Comparison of ENCODE assay signal across 8 cellular contexts in genomic region chr19:44142014-44142523, GRCh38. TPM values are rescaled to one million over a fixed set of nuclear protein-coding genes. Genes with fewer than 3 reads are reported as not detected.
DNase-seq lines count a peak whose midpoint lies in the region; ATAC-seq and TF ChIP-seq lines count a peak whose summit lies in the region.

No MANE protein-coding gene starts in this region.

- no peaks in the 10 kb centered on the region for H3K27me3 ChIP-seq in HUES6 (ENCODE audit: control insufficient read depth, insufficient read depth, low read length)
- no peaks in the 10 kb centered on the region for H3K27me3 ChIP-seq in adrenal gland
- H3K27me3 ChIP-seq in smooth muscle cell (ENCODE audit: low read depth), result no peaks in the 10 kb centered on the region

- peak overlapping the region; percentile 95 for H2AFZ ChIP-seq in smooth muscle cell (ENCODE audit: low read depth)

- TF ChIP-seq CTCF in adrenal gland (IDR thresholded peaks at IDR 0.05) (no peak), smooth muscle cell (IDR thresholded peaks at IDR 0.05; ENCODE audit: borderline replicate concordance, insufficient read depth, poor library complexity, severe bottlenecking) (no peak)

- H3K4me1 ChIP-seq in HUES6 (ENCODE audit: control insufficient read depth, insufficient read depth, low read length), result no peaks in the 10 kb centered on the region
- H3K4me1 ChIP-seq in adrenal gland (replicated peaks in 1 of 2), result peaks cover 12 to 15% of the 10 kb centered on the region in 2 donors
- peaks cover 10% of the 10 kb centered on the region for H3K4me1 ChIP-seq in smooth muscle cell (ENCODE audit: low read depth)

- intact Hi-C loops in adrenal gland (cut with DNase I), result no loop called here

- H3K4me3 ChIP-seq in HUES6 (ENCODE audit: low read depth, low read length) (peak overlapping the region; percentile 77), adrenal gland (peak overlapping the region; percentile 68 to 83 (median 72)), smooth muscle cell (peak overlapping the region; percentile 93)

- H3K27ac ChIP-seq in HUES6 (ENCODE audit: low read depth, low read length), result no peak overlapping the region
- H3K27ac ChIP-seq in adrenal gland, result peak overlapping the region in 3 of 5 donors; percentile 66 to 72 (median 70)
- H3K27ac ChIP-seq in smooth muscle cell (ENCODE audit: low read depth), result peak overlapping the region; percentile 39

- no peak for ATAC-seq in GM18873 (IDR thresholded peaks at IDR 0.05; ENCODE audit: low FRiP score, unreplicated experiment)

- peak; percentile 20 for DNase-seq in Daoy (ENCODE audit: low read depth)
- peak in 6 of 7 donors; percentile 19 to 38 (median 27) for DNase-seq in adrenal gland
- DNase-seq in iPS-NIHi7 (ENCODE audit: extremely low spot score), result peak; percentile 16
- DNase-seq in smooth muscle cell (lab: John Stamatoyannopoulos, UW; ENCODE audit: unreplicated experiment), result no peak
- DNase-seq in dedifferentiated amniotic fluid mesenchymal stem cell (ENCODE audit: extremely low spot score), result no peak
- DNase-seq in DMS153 (lab: John Stamatoyannopoulos, UW), result no peak

- peak overlapping the region; percentile 47 for H3K9ac ChIP-seq in HUES6 (ENCODE audit: low read length)
- peak overlapping the region; percentile 78 for H3K9ac ChIP-seq in smooth muscle cell (ENCODE audit: low read depth)

- H4K20me1 ChIP-seq in smooth muscle cell (ENCODE audit: low read depth), result no peaks in the 10 kb centered on the region

- H3K36me3 ChIP-seq in HUES6 (ENCODE audit: control insufficient read depth, insufficient read depth, low read length) (peaks cover 10% of the 10 kb centered on the region), adrenal gland (replicated peaks in 1 of 2) (peaks cover 0 to 18% of the 10 kb centered on the region in 2 donors), smooth muscle cell (ENCODE audit: low read depth) (no peaks in the 10 kb centered on the region)

- TF ChIP-seq POLR2A in adrenal gland (IDR thresholded peaks at IDR 0.05), result peak in 1 of 2 donors; percentile 7

- H3K4me2 ChIP-seq in smooth muscle cell, result peak overlapping the region; percentile 85

- H3K9me3 ChIP-seq in HUES6 (ENCODE audit: control insufficient read depth, insufficient read depth, low read depth, low read length) (no peaks in the 10 kb centered on the region), adrenal gland (replicated peaks in 1 of 3) (no peaks in the 10 kb centered on the region), smooth muscle cell (replicated peaks; ENCODE audit: low read depth) (no peaks in the 10 kb centered on the region)

- WGBS in adrenal gland, 4 donors, result 10 to 13% (median 11%) methylated on average over 17 of the region's 17 CpGs
- WGBS in smooth muscle cell (ENCODE audit: low lambda C conversion rate), result 16% methylated on average over 17 of the region's 17 CpGs

- peaks cover 30% of the 10 kb centered on the region for H3K79me2 ChIP-seq in smooth muscle cell (ENCODE audit: low read depth)

- H3F3A ChIP-seq in smooth muscle cell (ENCODE audit: low read depth), result no peaks in the 10 kb centered on the region

RNA-seq across cellular contexts. Expression of gene ZNF234, which starts 0.7 kb away (rescaled TPM):
- 5.0 and 10.3 TPM in 2 replicates for total RNA-seq in Daoy (2014; rRNA removed; shearing (Covaris generic))
- total RNA-seq in adrenal gland, result 10 to 100 TPM in 7 of 8 donors, 1 to 10 TPM in 1; 5.9 to 15.2 (median 13.3) TPM
- 10 to 100 TPM in 1 of 3 donors, 1 to 10 TPM in 2; 2.4 to 11.0 (median 5.1) TPM for polyA plus RNA-seq in adrenal gland
- 4.6 and 4.8 TPM in 2 replicates for total RNA-seq in smooth muscle cell
- 3.2 and 3.8 TPM in 2 replicates for polyA plus RNA-seq in smooth muscle cell

RNA-seq across cellular contexts. Expression of gene ZNF226, which starts 22.8 kb away (rescaled TPM):
- total RNA-seq in Daoy (2014; rRNA removed; shearing (Covaris generic)), result 8.1 and 12.8 TPM in 2 replicates
- 10 to 100 TPM; 18.9 to 60.9 (median 46.8) TPM for total RNA-seq in adrenal gland
- 10 to 100 TPM; 21.9 to 70.2 (median 32.1) TPM for polyA plus RNA-seq in adrenal gland
- total RNA-seq in smooth muscle cell, result 38.2 and 42.3 TPM in 2 replicates
- polyA plus RNA-seq in smooth muscle cell, result 36.0 and 39.4 TPM in 2 replicates

RNA-seq across cellular contexts. Expression of gene ZNF225, which starts 28.9 kb away (rescaled TPM):
- 4.1 and 4.9 TPM in 2 replicates for total RNA-seq in Daoy (2014; rRNA removed; shearing (Covaris generic))
- total RNA-seq in adrenal gland (10 to 100 TPM in 1 of 8 donors, 1 to 10 TPM in 7; 3.3 to 10.3 (median 6.1) TPM), smooth muscle cell (3.3 and 6.8 TPM in 2 replicates)
- polyA plus RNA-seq in adrenal gland (1 to 10 TPM; 2.5 to 5.3 (median 3.0) TPM), smooth muscle cell (2.5 and 3.1 TPM in 2 replicates)

RNA-seq across cellular contexts. Expression of gene ZNF224, which starts 47.9 kb away (rescaled TPM):
- total RNA-seq in Daoy (2014; rRNA removed; shearing (Covaris generic)), result 10.9 and 11.2 TPM in 2 replicates
- total RNA-seq in adrenal gland (10 to 100 TPM; 14.6 to 35.1 (median 28.2) TPM), smooth muscle cell (22.4 and 27.1 TPM in 2 replicates)
- polyA plus RNA-seq in adrenal gland (10 to 100 TPM; 14.5 to 44.6 (median 30.8) TPM), smooth muscle cell (7.3 and 19.1 TPM in 2 replicates)

Comparison
In these comparisons a context has a peak if more than half of its experiments do, and no peak if none do; other contexts are left out.
1. DNase-seq: peak in Daoy (single experiment), adrenal gland (6 of 7) and iPS-NIHi7 (single experiment); none in smooth muscle cell (single experiment), dedifferentiated amniotic fluid mesenchymal stem cell (single experiment) and DMS153 (single experiment).
2. Peak in every context shown above with its lines, with median percentiles within 50 percentile points of each other: H3K4me3 ChIP-seq.